ENCODE assay signal across 10 cellular contexts in the genomic region with DNA sequence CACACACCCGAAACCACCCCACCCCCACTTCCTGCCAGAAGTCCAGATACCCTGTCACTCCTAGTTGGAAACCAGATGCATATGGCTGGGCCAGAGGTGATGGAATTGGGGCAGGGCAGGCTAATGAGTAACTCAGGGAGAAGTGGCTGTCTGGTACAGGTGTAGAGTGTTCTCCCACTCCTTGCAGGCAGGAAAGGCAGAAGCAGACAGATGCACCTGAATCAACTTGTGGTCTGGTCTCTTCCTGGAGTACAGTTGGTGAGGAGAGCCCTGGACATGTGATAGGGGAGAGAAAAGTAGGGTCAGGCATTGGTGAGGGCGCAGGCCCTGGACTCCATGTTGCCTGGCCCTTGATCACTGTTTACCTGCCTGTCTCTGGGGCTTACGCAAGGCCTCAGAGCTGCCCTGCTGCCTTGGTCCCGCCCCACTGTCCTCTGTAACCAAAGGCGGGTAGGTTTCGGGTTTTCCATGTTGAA. TPM values are rescaled to one million over a fixed set of nuclear protein-coding genes. Genes with fewer than 3 reads are reported as not detected.
A peak's percentile ranks its signal among the peaks of the same experiment; 100 is the strongest.
DNase-seq lines count a peak whose midpoint lies in the region; ATAC-seq and TF ChIP-seq lines count a peak whose summit lies in the region.
"Had no signal": no experiment of that assay in that cellular context is flagged by ENCODE, and none has a peak within 500 bp of the region (broad histone marks: within the 10 kb centered on the region; RNA-seq: fewer than 3 reads in every experiment).

No MANE protein-coding gene starts in this region.

- no peak for ATAC-seq in activated T-cell treated with anti-CD3 and anti-CD28 coated beads, Interleukin-2, amount 50 U/mL, for 4 hours
- ATAC-seq in T-helper 17 cell: no peak
- no peak for ATAC-seq in GM19395 (IDR thresholded peaks at IDR 0.05; ENCODE audit: unreplicated experiment)
- no peak for ATAC-seq in HG03439 (IDR thresholded peaks at IDR 0.05; ENCODE audit: unreplicated experiment)

- H3K27me3 Mint-ChIP-seq in activated T-cell treated with anti-CD3 and anti-CD28 coated beads, Interleukin-2, amount 50 U/mL, for 4 hours (ENCODE audit: low read depth): peaks cover 1% of the 10 kb centered on the region
- no peaks in the 10 kb centered on the region for H3K27me3 Mint-ChIP-seq in T-helper 17 cell
- H3K27me3 Mint-ChIP-seq in immature natural killer cell (ENCODE audit: low read depth in 3 of 3): peaks cover 3 to 7% (median 3%) of the 10 kb centered on the region in 3 donors

- intact Hi-C loops in thyroid gland (cut with DNase I): loop anchor here (2.0 kb wide), 1 partner anchor 23 kb away; no protein-coding TSS in a partner anchor

- H3K4me1 ChIP-seq in thyroid gland: peaks cover 35 to 41% of the 10 kb centered on the region in 2 donors

- H3K27me3 ChIP-seq in thyroid gland: no peaks in the 10 kb centered on the region

- peak overlapping the region; percentile 31 for H3K4me3 Mint-ChIP-seq in activated T-cell treated with anti-CD3 and anti-CD28 coated beads, Interleukin-2, amount 50 U/mL, for 4 hours
- H3K4me3 Mint-ChIP-seq in T-helper 17 cell (peak overlapping the region; percentile 75), immature natural killer cell (peak overlapping the region in 3 of 5 donors; percentile 16 to 21 (median 18))

- 64 to 69% methylated on average over 5 to 6 of the region's 6 CpGs for WGBS in thyroid gland, 2 donors

- no peak for TF ChIP-seq POLR2A in thyroid gland (IDR thresholded peaks at IDR 0.05)

- no peaks in the 10 kb centered on the region for H3K9me3 ChIP-seq in T-helper 17 cell (ENCODE audit: control insufficient read depth, low read length, poor library complexity, severe bottlenecking)
- no peaks in the 10 kb centered on the region for H3K9me3 ChIP-seq in thyroid gland

- H3K27ac ChIP-seq in thyroid gland: peak overlapping the region; percentile 72 to 93 (median 89)

- H3K9me3 Mint-ChIP-seq in activated T-cell treated with anti-CD3 and anti-CD28 coated beads, Interleukin-2, amount 50 U/mL, for 4 hours: no peaks in the 10 kb centered on the region
- H3K9me3 Mint-ChIP-seq in immature natural killer cell: no peaks in the 10 kb centered on the region

- no peak overlapping the region for H3K4me3 ChIP-seq in thyroid gland (replicated peaks in 1 of 3)

- peak overlapping the region; percentile 81 for H3K27ac Mint-ChIP-seq in T-helper 17 cell
- no peak overlapping the region for H3K27ac Mint-ChIP-seq in immature natural killer cell

- peaks cover 30% of the 10 kb centered on the region for H3K4me1 Mint-ChIP-seq in activated T-cell treated with anti-CD3 and anti-CD28 coated beads, Interleukin-2, amount 50 U/mL, for 4 hours (ENCODE audit: low read depth)
- peaks cover 19% of the 10 kb centered on the region for H3K4me1 Mint-ChIP-seq in T-helper 17 cell
- H3K4me1 Mint-ChIP-seq in immature natural killer cell: peaks cover 18 to 23% of the 10 kb centered on the region in 2 donors

- no peak for TF ChIP-seq CTCF in thyroid gland (IDR thresholded peaks at IDR 0.05)

- DNase-seq in activated T-cell treated with anti-CD3 and anti-CD28 coated beads, Interleukin-2, amount 50 U/mL, for 4 hours: no peak
- no peak for DNase-seq in activated T-cell treated with anti-CD3 and anti-CD28 coated beads, Interleukin-2, amount 50 U/mL, for 1 hour
- DNase-seq in T-helper 17 cell (no peak), immature natural killer cell (no peak), thyroid gland (peak; percentile 49 to 55), GM19240 (ENCODE audit: insufficient read length, low spot score) (no peak)
- DNase-seq: activated CD4-positive, CD25-positive, alpha-beta regulatory T cell treated with anti-CD3 and anti-CD28 coated beads, Interleukin-2, amount 50 U/mL, for 72 hours; AML-193 had no signal

- H3K36me3 ChIP-seq in thyroid gland: no peaks in the 10 kb centered on the region

- H3K36me3 Mint-ChIP-seq in activated T-cell treated with anti-CD3 and anti-CD28 coated beads, Interleukin-2, amount 50 U/mL, for 4 hours (ENCODE audit: insufficient read depth): no peaks in the 10 kb centered on the region
- H3K36me3 Mint-ChIP-seq in T-helper 17 cell (ENCODE audit: low read depth) (no peaks in the 10 kb centered on the region), immature natural killer cell (no peaks in the 10 kb centered on the region)

RNA-seq across cellular contexts. Expression of a gene that starts 2.5 kb away (rescaled TPM):
- 1 to 10 TPM in 1 of 3 donors, under 1 TPM in 2; 0.68 to 1.0 (median 0.94) TPM for total RNA-seq in activated T-cell treated with anti-CD3 and anti-CD28 coated beads, Interleukin-2, amount 50 U/mL, for 4 hours
- total RNA-seq in T-helper 17 cell (under 1 TPM; 0.60 to 0.75 TPM), thyroid gland (10 to 100 TPM in 1 of 4 donors, 1 to 10 TPM in 3; 7.7 to 14.9 (median 8.7) TPM)
- under 1 TPM in 1 of 3 donors, not detected in 2; 0.87 TPM for polyA plus RNA-seq in immature natural killer cell

RNA-seq across cellular contexts. Expression of a gene that starts 26.4 kb away (rescaled TPM):
- total RNA-seq in activated T-cell treated with anti-CD3 and anti-CD28 coated beads, Interleukin-2, amount 50 U/mL, for 4 hours: 1 to 10 TPM; 1.2 to 4.0 (median 2.2) TPM
- total RNA-seq in T-helper 17 cell (10 to 100 TPM; 11.4 to 18.2 TPM), thyroid gland (1 to 10 TPM; 4.0 to 8.8 (median 5.0) TPM)
- 1 to 10 TPM in 2 of 3 donors, under 1 TPM in 1; 0.83 to 4.2 (median 1.3) TPM for polyA plus RNA-seq in immature natural killer cell

RNA-seq across cellular contexts. Expression of a gene that starts 54.4 kb away (rescaled TPM):
- total RNA-seq in activated T-cell treated with anti-CD3 and anti-CD28 coated beads, Interleukin-2, amount 50 U/mL, for 4 hours: 10 to 100 TPM; 48.8 to 51.2 (median 49.5) TPM
- total RNA-seq in T-helper 17 cell: 100 to 1,000 TPM in 1 of 2 donors, 10 to 100 TPM in 1; 94.9 to 105 TPM
- 1 to 10 TPM; 3.8 to 8.5 (median 6.7) TPM for polyA plus RNA-seq in immature natural killer cell
- total RNA-seq in thyroid gland: 100 to 1,000 TPM in 1 of 4 donors, 10 to 100 TPM in 3; 66.0 to 103 (median 88.3) TPM

Comparison
In these comparisons a context has a peak if more than half of its experiments do, and no peak if none do; other contexts are left out.
1. DNase-seq: peak in thyroid gland (2 of 2); none in activated T-cell treated with anti-CD3 and anti-CD28 coated beads, Interleukin-2, amount 50 U/mL, for 4 hours (single experiment), activated T-cell treated with anti-CD3 and anti-CD28 coated beads, Interleukin-2, amount 50 U/mL, for 1 hour (single experiment), T-helper 17 cell (0 of 3), immature natural killer cell (0 of 3) and GM19240 (single experiment).
2. H3K4me3 Mint-ChIP-seq: peak in every context shown above with its lines; median percentile 75 in T-helper 17 cell; 31 in activated T-cell treated with anti-CD3 and anti-CD28 coated beads, Interleukin-2, amount 50 U/mL, for 4 hours; 18 in immature natural killer cell.
3. RNA of a gene that starts 2.5 kb away (total RNA-seq): 7.7 to 14.9 TPM in thyroid gland; 0.68 to 1.0 TPM in activated T-cell treated with anti-CD3 and anti-CD28 coated beads, Interleukin-2, amount 50 U/mL, for 4 hours and 0.60 to 0.75 TPM in T-helper 17 cell; every median in the first group is over 4 times any median in the second.